In genomic region chr16:80541306-80541694, GRCh38 we compare ENCODE assay signal across 1 cellular context.
TF ChIP-seq lines count a peak whose summit lies in the region.

No MANE protein-coding gene starts in this region.

TF ChIP-seq in GM23338, 12 proteins besides CTCF, POLR2A, EP300 and RAD21 (continued from another document):
- TF ChIP-seq REST (IDR thresholded peaks at IDR 0.05; ENCODE audit: unreplicated experiment) (no peak), ZNF462 (CRISPR knock-in tag; IDR thresholded peaks at IDR 0.05) (no peak), NANOG (IDR thresholded peaks at IDR 0.05; ENCODE audit: borderline replicate concordance) (no peak), EZH2phosphoT487 (IDR thresholded peaks at IDR 0.05; ENCODE audit: unreplicated experiment) (no peak), CREB1 (CRISPR knock-in tag; IDR thresholded peaks at IDR 0.05; ENCODE audit: low read depth) (no peak)
